In the genomic region with DNA sequence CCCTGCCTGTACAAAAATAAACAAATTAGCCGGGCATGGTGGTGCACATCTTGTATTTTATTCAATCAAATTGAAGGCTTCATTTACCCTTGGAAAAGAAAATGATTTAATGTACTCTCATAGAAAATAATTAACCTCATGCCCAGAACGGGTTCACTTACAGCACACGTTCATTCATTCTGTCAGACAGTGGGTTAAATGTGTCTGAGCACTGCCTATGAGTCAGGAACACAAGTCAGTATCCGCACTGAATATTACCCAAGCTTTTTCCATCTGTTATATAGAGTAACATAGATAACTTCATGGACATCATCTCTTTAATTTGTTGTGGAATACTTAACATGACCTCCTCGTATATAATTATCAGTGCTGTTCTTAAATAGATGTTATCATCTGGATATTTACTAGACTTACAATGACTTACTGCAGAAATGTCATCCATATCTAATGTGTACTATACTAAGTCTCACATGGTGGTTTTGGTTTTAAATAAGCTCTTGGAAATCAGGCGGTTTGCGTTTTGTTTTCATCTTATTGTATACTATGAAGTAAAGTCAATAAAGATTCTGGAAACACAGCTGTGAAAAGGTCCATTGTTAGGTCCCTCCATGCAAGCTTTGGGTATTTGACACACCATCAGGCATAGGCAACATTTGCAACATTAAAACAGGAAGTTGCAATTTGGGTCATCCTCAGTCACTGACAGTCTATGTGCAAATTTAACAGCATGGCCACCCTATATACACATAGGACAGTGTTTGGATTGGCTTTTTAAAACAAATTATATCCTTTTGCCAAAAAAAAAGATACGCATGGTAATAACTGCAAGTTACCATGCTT, we compare ENCODE assay signal across 13 cellular contexts. TPM values are rescaled to one million over a fixed set of nuclear protein-coding genes. Genes with fewer than 3 reads are reported as not detected.
"Had no signal": no experiment of that assay in that cellular context is flagged by ENCODE, and none has a peak within 500 bp of the region (broad histone marks: within the 10 kb centered on the region; RNA-seq: fewer than 3 reads in every experiment).

No MANE protein-coding gene starts in this region.

RNA-seq across cellular contexts. Expression of a gene that starts 44.6 kb away (rescaled TPM):
- total RNA-seq: activated CD4-positive, alpha-beta memory T cell treated with anti-CD3 and anti-CD28 coated beads, Interleukin-2, amount 10 ng/mL, durations not matched to agents 7 days and 5 days; ascending aorta; cardiac septum; colonic mucosa; endothelial cell of umbilical vein; lower lobe of right lung; mononuclear cell; naive thymus-derived CD4-positive, alpha-beta T cell; omental fat pad; pulmonary artery endothelial cell; sciatic nerve; subcutaneous adipose tissue; tibial nerve had no signal
- polyA plus RNA-seq: endothelial cell of umbilical vein; naive thymus-derived CD4-positive, alpha-beta T cell had no signal
